ENCODE assay signal across 30 cellular contexts in genomic region chr3:157388976-157389375, GRCh38. TPM values are rescaled to one million over a fixed set of nuclear protein-coding genes. Genes with fewer than 3 reads are reported as not detected.
A peak's percentile ranks its signal among the peaks of the same experiment; 100 is the strongest.
DNase-seq lines count a peak whose midpoint lies in the region; ATAC-seq, FAIRE-seq and TF ChIP-seq lines count a peak whose summit lies in the region.
"Had no signal": no experiment of that assay in that cellular context is flagged by ENCODE, and none has a peak within 500 bp of the region (broad histone marks: within the 10 kb centered on the region; RNA-seq: fewer than 3 reads in every experiment).

No MANE protein-coding gene starts in this region.

- no peak for FAIRE-seq in astrocyte (lab: Jason Lieb, UNC)
- FAIRE-seq: pancreas, urothelium cell line had no signal

- H3K27ac ChIP-seq in ACC112 (ENCODE audit: low read depth, low read length), result peak overlapping the region; percentile 34
- H3K27ac ChIP-seq in astrocyte (ENCODE audit: low read depth, low read length), result no peak overlapping the region
- no peak overlapping the region for H3K27ac ChIP-seq in gastroesophageal sphincter
- H3K27ac ChIP-seq: 22Rv1, brain microvascular endothelial cell, foreskin keratinocyte, pancreas had no signal

- peaks cover 1% of the 10 kb centered on the region for H3K36me3 Mint-ChIP-seq in astrocyte (ENCODE audit: low read depth, unreplicated experiment)
- H3K36me3 Mint-ChIP-seq: memory B cell had no signal

- no peak overlapping the region for H2AFZ ChIP-seq in ACC112 (ENCODE audit: low read length, unreplicated experiment)
- no peak overlapping the region for H2AFZ ChIP-seq in astrocyte (ENCODE audit: low read depth, low read length)

- peak overlapping the region; percentile 57 for H3K4me2 ChIP-seq in astrocyte (ENCODE audit: low read length)
- H3K4me2 ChIP-seq: smooth muscle cell had no signal

- H3K9me3 ChIP-seq in astrocyte (ENCODE audit: insufficient read depth, low read depth, low read length) (no peaks in the 10 kb centered on the region), gastroesophageal sphincter (no peaks in the 10 kb centered on the region)
- H3K9me3 ChIP-seq: pancreas had no signal

- no peak for ATAC-seq in gastroesophageal sphincter
- ATAC-seq in esophagus mucosa, result no peak
- ATAC-seq: foreskin keratinocyte; pancreas; stimulated activated naive CD8-positive, alpha-beta T cell treated with anti-CD3 and anti-CD28 coated beads, Interleukin-15, amount 100 ng/mL, for 72 hours had no signal

- H3K79me2 ChIP-seq in ACC112 (ENCODE audit: control insufficient read depth, insufficient read depth, low read length, unreplicated experiment), result no peaks in the 10 kb centered on the region
- H3K79me2 ChIP-seq in astrocyte (ENCODE audit: insufficient read depth, low read length), result no peaks in the 10 kb centered on the region

- no peak overlapping the region for H3K9ac ChIP-seq in astrocyte (ENCODE audit: low read length)

- H3K4me3 Mint-ChIP-seq in astrocyte (ENCODE audit: unreplicated experiment), result no peak overlapping the region
- H3K4me3 Mint-ChIP-seq: activated CD4-positive, alpha-beta memory T cell treated with anti-CD3 and anti-CD28 coated beads, Interleukin-2, amount 10 ng/mL, durations not matched to agents 7 days and 5 days; activated T-helper 1 cell treated with anti-CD3 and anti-CD28 coated beads, Interleukin-12 subunit alpha, Interleukin-12 subunit beta, Interleukin-2, Interleukin-4 antibody, amounts not matched to agents 30 ng/mL and 10 ng/mL and 1 ng/mL, durations not matched to agents 14 hours and 24 hours and 36 hours; memory B cell; neural crest cell; stimulated activated naive CD8-positive, alpha-beta T cell treated with anti-CD3 and anti-CD28 coated beads, Interleukin-15, amount 100 ng/mL, for 72 hours had no signal

- H3K4me3 ChIP-seq in ACC112 (ENCODE audit: low read depth, low read length) (peak overlapping the region; percentile 18; the same call in 1 of the 2 replicates), astrocyte (ENCODE audit: insufficient read depth, low read depth, low read length) (no peak overlapping the region), fibroblast of pulmonary artery (replicated peaks; ENCODE audit: low read depth, low read length) (no peak overlapping the region), gastroesophageal sphincter (no peak overlapping the region)
- H3K4me3 ChIP-seq: pancreas, smooth muscle cell had no signal

- H3K4me1 Mint-ChIP-seq in astrocyte (ENCODE audit: low read depth, unreplicated experiment), result peaks cover 3% of the 10 kb centered on the region
- H3K4me1 Mint-ChIP-seq: activated CD4-positive, alpha-beta memory T cell treated with anti-CD3 and anti-CD28 coated beads, Interleukin-2, amount 10 ng/mL, durations not matched to agents 7 days and 5 days; memory B cell; stimulated activated naive CD8-positive, alpha-beta T cell treated with anti-CD3 and anti-CD28 coated beads, Interleukin-15, amount 100 ng/mL, for 72 hours had no signal

- no peaks in the 10 kb centered on the region for H3K9me3 Mint-ChIP-seq in astrocyte (ENCODE audit: unreplicated experiment)
- H3K9me3 Mint-ChIP-seq: activated CD4-positive, alpha-beta memory T cell treated with anti-CD3 and anti-CD28 coated beads, Interleukin-2, amount 10 ng/mL, durations not matched to agents 7 days and 5 days; activated T-helper 1 cell treated with anti-CD3 and anti-CD28 coated beads, Interleukin-12 subunit alpha, Interleukin-12 subunit beta, Interleukin-2, Interleukin-4 antibody, amounts not matched to agents 30 ng/mL and 10 ng/mL and 1 ng/mL, durations not matched to agents 14 hours and 24 hours and 36 hours; stimulated activated naive CD8-positive, alpha-beta T cell treated with anti-CD3 and anti-CD28 coated beads, Interleukin-15, amount 100 ng/mL, for 72 hours had no signal

- TF ChIP-seq EP300 in gastroesophageal sphincter (IDR thresholded peaks at IDR 0.05), result no peak

- H3K36me3 ChIP-seq in ACC112 (ENCODE audit: insufficient read depth, low read length) (0 out of 2 replicates have a peak, but pooled peaks cover 6% of the 10 kb centered on the region), astrocyte (ENCODE audit: insufficient read depth, low read length) (no peaks in the 10 kb centered on the region), gastroesophageal sphincter (no peaks in the 10 kb centered on the region)
- H3K36me3 ChIP-seq: brain microvascular endothelial cell, pancreas had no signal

- no peak overlapping the region for H3K27ac Mint-ChIP-seq in astrocyte (ENCODE audit: unreplicated experiment)
- H3K27ac Mint-ChIP-seq: activated CD4-positive, alpha-beta memory T cell treated with anti-CD3 and anti-CD28 coated beads, Interleukin-2, amount 10 ng/mL, durations not matched to agents 7 days and 5 days; activated T-helper 1 cell treated with anti-CD3 and anti-CD28 coated beads, Interleukin-12 subunit alpha, Interleukin-12 subunit beta, Interleukin-2, Interleukin-4 antibody, amounts not matched to agents 30 ng/mL and 10 ng/mL and 1 ng/mL, durations not matched to agents 14 hours and 24 hours and 36 hours; memory B cell; stimulated activated naive CD8-positive, alpha-beta T cell treated with anti-CD3 and anti-CD28 coated beads, Interleukin-15, amount 100 ng/mL, for 72 hours had no signal

- peak; percentile 31 for DNase-seq in HS-5 (ENCODE audit: low read depth)
- peak; percentile 16 for DNase-seq in astrocyte (ENCODE audit: low read depth)
- peak; percentile 44 for DNase-seq in fibroblast of pulmonary artery (ENCODE audit: low read depth)
- no peak for DNase-seq in SHP77 (lab: John Stamatoyannopoulos, UW)
- no peak for DNase-seq in NCI-H748 (lab: John Stamatoyannopoulos, UW; ENCODE audit: unreplicated experiment)
- DNase-seq: activated CD4-positive, alpha-beta memory T cell treated with anti-CD3 and anti-CD28 coated beads, Interleukin-2, amount 10 ng/mL, durations not matched to agents 7 days and 5 days; activated CD8-positive, alpha-beta memory T cell treated with anti-CD3 and anti-CD28 coated beads, Interleukin-2, amount 50 U/mL, for 4 hours; activated naive CD4-positive, alpha-beta T cell treated with Interleukin-2 at 50 U/mL for 16 hours; brain microvascular endothelial cell; effector CD4-positive, alpha-beta T cell; GF-D8; NCI-H1417; NCI-H2029; NCI-H524 treated with DMSO at 0.1 percent for 48 hours; pancreas; retina; stimulated activated CD4-positive, alpha-beta T cell treated with anti-CD3 and anti-CD28 coated beads, Interleukin-1b, Interleukin-23, amount 100 ng/mL, for 48 hours; stimulated activated CD8-positive, alpha-beta memory T cell treated with anti-CD3 and anti-CD28 coated beads, Interleukin-4, amount 100 ng/mL, for 48 hours; stimulated activated naive CD8-positive, alpha-beta T cell treated with anti-CD3 and anti-CD28 coated beads, Interleukin-15, amount 100 ng/mL, for 72 hours; T-helper 2 cell had no signal

- no peaks in the 10 kb centered on the region for H3K27me3 Mint-ChIP-seq in astrocyte (ENCODE audit: low read depth, unreplicated experiment)
- H3K27me3 Mint-ChIP-seq: memory B cell; stimulated activated naive CD8-positive, alpha-beta T cell treated with anti-CD3 and anti-CD28 coated beads, Interleukin-15, amount 100 ng/mL, for 72 hours had no signal

- peaks cover 51% of the 10 kb centered on the region for H3K4me1 ChIP-seq in ACC112 (ENCODE audit: control insufficient read depth, insufficient read depth, low read length, unreplicated experiment)
- peaks cover 6% of the 10 kb centered on the region for H3K4me1 ChIP-seq in astrocyte (ENCODE audit: insufficient read depth, low read length)
- H3K4me1 ChIP-seq in gastroesophageal sphincter, result peaks cover 0 to 7% (median 0%) of the 10 kb centered on the region in 3 donors

- TF ChIP-seq CTCF in astrocyte (IDR thresholded peaks at IDR 0.05; ENCODE audit: insufficient read depth, low read depth, low read length) (no peak), fibroblast of pulmonary artery (IDR thresholded peaks at IDR 0.05; ENCODE audit: low read length, missing control alignments) (no peak), gastroesophageal sphincter (IDR thresholded peaks at IDR 0.05) (no peak)

- TF ChIP-seq POLR2A in gastroesophageal sphincter (IDR thresholded peaks at IDR 0.05), result no peak

- no peaks in the 10 kb centered on the region for H4K20me1 ChIP-seq in astrocyte (ENCODE audit: insufficient read depth, low read length)

- H3K27me3 ChIP-seq in ACC112 (ENCODE audit: insufficient read depth, low read length), result no peaks in the 10 kb centered on the region
- no peaks in the 10 kb centered on the region for H3K27me3 ChIP-seq in astrocyte (ENCODE audit: insufficient read depth, low read length)
- H3K27me3 ChIP-seq in gastroesophageal sphincter, result no peaks in the 10 kb centered on the region
- H3K27me3 ChIP-seq: brain microvascular endothelial cell, foreskin keratinocyte, pancreas had no signal

RNA-seq across cellular contexts. Expression of gene PTX3, which starts 47.7 kb away (rescaled TPM):
- total RNA-seq in astrocyte (3.0 and 4.7 TPM in 2 replicates), gastroesophageal sphincter (100 to 1,000 TPM in 1 of 4 donors, 1 to 10 TPM in 3; 2.0 to 140 (median 5.7) TPM), esophagus mucosa (0.16 TPM)
- total RNA-seq: activated CD4-positive, alpha-beta memory T cell treated with anti-CD3 and anti-CD28 coated beads, Interleukin-2, amount 10 ng/mL, durations not matched to agents 7 days and 5 days; activated T-helper 1 cell treated with anti-CD3 and anti-CD28 coated beads, Interleukin-12 subunit alpha, Interleukin-12 subunit beta, Interleukin-2, Interleukin-4 antibody, amounts not matched to agents 30 ng/mL and 10 ng/mL and 1 ng/mL, durations not matched to agents 14 hours and 24 hours and 36 hours had no signal

Comparison
In these comparisons a context has a peak if more than half of its experiments do, and no peak if none do; other contexts are left out.
1. DNase-seq: peak in HS-5 (single experiment), astrocyte (single experiment) and fibroblast of pulmonary artery (single experiment); none in SHP77 (0 of 2) and NCI-H748 (single experiment).